Comparison of ENCODE assay signal across 35 cellular contexts in the genomic region with DNA sequence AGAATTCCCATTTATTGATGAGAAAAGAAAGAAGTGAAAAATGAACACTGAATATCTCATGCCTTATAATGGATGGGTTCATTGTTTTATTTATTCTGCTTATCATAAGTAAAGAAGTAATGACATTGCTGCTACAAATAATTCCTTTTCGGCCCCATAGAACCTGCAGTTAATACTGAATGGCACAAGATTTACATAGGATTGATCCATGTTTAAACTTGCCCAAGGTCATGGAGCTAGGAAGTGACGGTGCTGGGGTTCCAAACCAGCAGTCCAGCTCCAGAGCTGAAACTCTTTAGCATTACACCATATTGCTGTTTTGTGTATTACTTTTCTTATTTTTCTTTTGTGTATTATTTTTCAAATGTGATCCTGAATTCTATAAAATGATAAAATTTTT. TPM values are rescaled to one million over a fixed set of nuclear protein-coding genes. Genes with fewer than 3 reads are reported as not detected.
"Had no signal": no experiment of that assay in that cellular context is flagged by ENCODE, and none has a peak within 500 bp of the region (broad histone marks: within the 10 kb centered on the region; RNA-seq: fewer than 3 reads in every experiment).

No MANE protein-coding gene starts in this region.

- H3K9me3 Mint-ChIP-seq: activated CD4-positive, alpha-beta memory T cell treated with anti-CD3 and anti-CD28 coated beads for 36 hours; activated CD4-positive, alpha-beta T cell treated with anti-CD3 and anti-CD28 coated beads, Interleukin-2, amount 10 ng/mL, durations not matched to agents 24 days and 14 days; activated naive CD4-positive, alpha-beta T cell treated with anti-CD3 and anti-CD28 coated beads, Interleukin-2, amount 10 ng/mL, durations not matched to agents 7 days and 5 days; activated T-cell treated with anti-CD3 and anti-CD28 coated beads, Interleukin-2, amount 50 U/mL, for 24 hours; activated T-cell treated with anti-CD3 and anti-CD28 coated beads, Interleukin-2, amount 50 U/mL, for 72 hours had no signal

- ATAC-seq: activated CD4-positive, alpha-beta T cell treated with anti-CD3 and anti-CD28 coated beads for 36 hours; activated CD8-positive, alpha-beta memory T cell treated with anti-CD3 and anti-CD28 coated beads, Interleukin-2, amount 10 ng/mL, durations not matched to agents 7 days and 5 days; activated CD8-positive, alpha-beta T cell treated with anti-CD3 and anti-CD28 coated beads, Interleukin-2, amount 10 ng/mL, durations not matched to agents 7 days and 5 days; activated T-cell treated with anti-CD3 and anti-CD28 coated beads, Interleukin-2, amount 50 U/mL, for 72 hours; body of pancreas had no signal

- FAIRE-seq: endometrium, endothelial cell of umbilical vein had no signal

- H3K4me3 Mint-ChIP-seq: activated CD4-positive, alpha-beta memory T cell treated with anti-CD3 and anti-CD28 coated beads for 36 hours; activated CD4-positive, alpha-beta T cell treated with anti-CD3 and anti-CD28 coated beads for 36 hours; activated CD4-positive, alpha-beta T cell treated with anti-CD3 and anti-CD28 coated beads, Interleukin-2, amount 10 ng/mL, durations not matched to agents 24 days and 14 days; activated CD8-positive, alpha-beta memory T cell treated with anti-CD3 and anti-CD28 coated beads, Interleukin-2, amount 10 ng/mL, durations not matched to agents 7 days and 5 days; activated CD8-positive, alpha-beta T cell treated with anti-CD3 and anti-CD28 coated beads, Interleukin-2, amount 10 ng/mL, durations not matched to agents 7 days and 5 days; activated naive CD4-positive, alpha-beta T cell treated with anti-CD3 and anti-CD28 coated beads, Interleukin-2, amount 10 ng/mL, durations not matched to agents 7 days and 5 days; activated naive CD8-positive, alpha-beta T cell; activated T-cell treated with anti-CD3 and anti-CD28 coated beads, Interleukin-2, amount 50 U/mL, for 24 hours; activated T-cell treated with anti-CD3 and anti-CD28 coated beads, Interleukin-2, amount 50 U/mL, for 72 hours had no signal

- H3K36me3 ChIP-seq: adrenal gland, cardiac muscle cell, colonic mucosa, esophagus squamous epithelium had no signal

- H3K36me3 Mint-ChIP-seq: activated CD4-positive, alpha-beta memory T cell treated with anti-CD3 and anti-CD28 coated beads for 36 hours; activated CD8-positive, alpha-beta memory T cell treated with anti-CD3 and anti-CD28 coated beads, Interleukin-2, amount 10 ng/mL, durations not matched to agents 7 days and 5 days; activated naive CD4-positive, alpha-beta T cell treated with anti-CD3 and anti-CD28 coated beads, Interleukin-2, amount 10 ng/mL, durations not matched to agents 7 days and 5 days; activated naive CD8-positive, alpha-beta T cell had no signal

- H3K27me3 ChIP-seq: adrenal gland, body of pancreas, cardiac muscle cell, colonic mucosa, esophagus squamous epithelium had no signal

- H3K9me3 ChIP-seq: adrenal gland, body of pancreas, colonic mucosa, esophagus squamous epithelium had no signal

- H3K27me3 Mint-ChIP-seq: activated naive CD4-positive, alpha-beta T cell treated with anti-CD3 and anti-CD28 coated beads, Interleukin-2, amount 10 ng/mL, durations not matched to agents 7 days and 5 days had no signal

- H3K27ac Mint-ChIP-seq: activated CD4-positive, alpha-beta memory T cell treated with anti-CD3 and anti-CD28 coated beads for 36 hours; activated CD4-positive, alpha-beta T cell treated with anti-CD3 and anti-CD28 coated beads for 36 hours; activated CD4-positive, alpha-beta T cell treated with anti-CD3 and anti-CD28 coated beads, Interleukin-2, amount 10 ng/mL, durations not matched to agents 24 days and 14 days; activated CD8-positive, alpha-beta memory T cell treated with anti-CD3 and anti-CD28 coated beads, Interleukin-2, amount 10 ng/mL, durations not matched to agents 7 days and 5 days; activated CD8-positive, alpha-beta T cell treated with anti-CD3 and anti-CD28 coated beads, Interleukin-2, amount 10 ng/mL, durations not matched to agents 7 days and 5 days; activated naive CD4-positive, alpha-beta T cell treated with anti-CD3 and anti-CD28 coated beads, Interleukin-2, amount 10 ng/mL, durations not matched to agents 7 days and 5 days; activated naive CD8-positive, alpha-beta T cell; activated T-cell treated with anti-CD3 and anti-CD28 coated beads, Interleukin-2, amount 50 U/mL, for 24 hours; activated T-cell treated with anti-CD3 and anti-CD28 coated beads, Interleukin-2, amount 50 U/mL, for 72 hours had no signal

- H3K4me3 ChIP-seq: adrenal gland, body of pancreas, cardiac muscle cell, colonic mucosa, esophagus squamous epithelium had no signal

- H3K4me1 ChIP-seq: colonic mucosa had no signal

- H3K4me1 Mint-ChIP-seq: activated CD4-positive, alpha-beta T cell treated with anti-CD3 and anti-CD28 coated beads for 36 hours; activated CD4-positive, alpha-beta T cell treated with anti-CD3 and anti-CD28 coated beads, Interleukin-2, amount 10 ng/mL, durations not matched to agents 24 days and 14 days; activated CD8-positive, alpha-beta memory T cell treated with anti-CD3 and anti-CD28 coated beads, Interleukin-2, amount 10 ng/mL, durations not matched to agents 7 days and 5 days; activated naive CD4-positive, alpha-beta T cell treated with anti-CD3 and anti-CD28 coated beads, Interleukin-2, amount 10 ng/mL, durations not matched to agents 7 days and 5 days had no signal

- DNase-seq: activated CD4-positive, alpha-beta memory T cell treated with anti-CD3 and anti-CD28 coated beads for 36 hours; activated CD4-positive, alpha-beta T cell treated with anti-CD3 and anti-CD28 coated beads for 36 hours; activated CD4-positive, alpha-beta T cell treated with anti-CD3 and anti-CD28 coated beads, Interleukin-2, amount 10 ng/mL, durations not matched to agents 24 days and 14 days; activated CD4-positive, CD25-positive, alpha-beta regulatory T cell; activated CD4-positive, CD25-positive, alpha-beta regulatory T cell treated with anti-CD3 and anti-CD28 coated beads, Interleukin-2, amount 50 U/mL, for 72 hours; activated CD8-positive, alpha-beta memory T cell treated with anti-CD3 and anti-CD28 coated beads, Interleukin-2, amount 10 ng/mL, durations not matched to agents 7 days and 5 days; activated CD8-positive, alpha-beta memory T cell treated with anti-CD3 and anti-CD28 coated beads, Interleukin-2, amount 50 U/mL, for 4 hours; activated CD8-positive, alpha-beta T cell treated with anti-CD3 and anti-CD28 coated beads, Interleukin-2, amount 10 ng/mL, durations not matched to agents 7 days and 5 days; activated gamma-delta T cell; activated naive CD4-positive, alpha-beta T cell; activated naive CD4-positive, alpha-beta T cell treated with anti-CD3 and anti-CD28 coated beads, Interleukin-2, amount 10 ng/mL, durations not matched to agents 7 days and 5 days; activated T-cell treated with anti-CD3 and anti-CD28 coated beads, Interleukin-2, amount 50 U/mL, for 24 hours; activated T-cell treated with anti-CD3 and anti-CD28 coated beads, Interleukin-2, amount 50 U/mL, for 72 hours; adrenal gland; amygdala; aorta; body of pancreas; central memory CD4-positive, alpha-beta T cell; cerebellar nuclear complex; colonic mucosa; effector CD8-positive, alpha-beta T cell; esophagus squamous epithelium; foreskin melanocyte; T-helper 2 cell had no signal

- H3K27ac ChIP-seq: adrenal gland, body of pancreas, cardiac muscle cell, colonic mucosa, epithelial cell of prostate, esophagus squamous epithelium had no signal

RNA-seq across cellular contexts. Expression of a gene that starts 30.2 kb away (rescaled TPM):
- total RNA-seq: activated CD4-positive, alpha-beta memory T cell treated with anti-CD3 and anti-CD28 coated beads for 36 hours; activated CD4-positive, alpha-beta T cell treated with anti-CD3 and anti-CD28 coated beads for 36 hours; activated CD4-positive, alpha-beta T cell treated with anti-CD3 and anti-CD28 coated beads, Interleukin-2, amount 10 ng/mL, durations not matched to agents 24 days and 14 days; activated CD8-positive, alpha-beta memory T cell treated with anti-CD3 and anti-CD28 coated beads for 36 hours; activated CD8-positive, alpha-beta memory T cell treated with anti-CD3 and anti-CD28 coated beads, Interleukin-2, amount 10 ng/mL, durations not matched to agents 7 days and 5 days; activated CD8-positive, alpha-beta T cell treated with anti-CD3 and anti-CD28 coated beads, Interleukin-2, amount 10 ng/mL, durations not matched to agents 7 days and 5 days; activated T-cell treated with anti-CD3 and anti-CD28 coated beads, Interleukin-2, amount 50 U/mL, for 72 hours; adrenal gland; aorta; body of pancreas; cardiac muscle cell; colonic mucosa; dermis microvascular lymphatic vessel endothelial cell; endothelial cell of umbilical vein; esophagus squamous epithelium; fibroblast of lung; fibroblast of villous mesenchyme; T-helper 1 cell treated with Interleukin-12 subunit alpha and Interleukin-12 subunit beta and Interleukin-4 antibody, amounts not matched to agents 30 ng/mL and 1 ng/mL, for 36 hours had no signal
- polyA plus RNA-seq: adrenal gland, aorta, cardiac muscle cell, endothelial cell of umbilical vein, esophagus, fibroblast of lung had no signal
